In the genomic region with DNA sequence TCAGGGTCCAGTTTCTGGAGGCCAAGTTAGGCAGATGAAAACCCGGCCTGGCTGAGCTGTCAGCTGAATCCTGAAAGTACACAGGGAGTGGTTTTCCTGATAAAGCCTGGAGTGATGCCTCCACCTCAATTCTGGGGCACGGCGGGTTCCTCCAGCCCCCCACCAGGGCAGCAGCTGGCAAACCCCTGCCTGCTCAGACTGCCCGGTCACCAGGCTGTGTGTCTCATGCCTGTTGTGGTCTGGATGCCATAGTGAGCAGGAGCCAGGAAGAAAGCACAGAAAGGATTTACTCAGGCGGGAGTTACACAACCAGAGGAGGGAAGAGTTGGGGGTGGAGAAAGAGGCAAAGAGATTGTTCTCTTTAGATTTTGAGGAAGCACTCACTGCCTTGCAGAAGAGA, we compare ENCODE assay signal across 9 cellular contexts.
A peak's percentile ranks its signal among the peaks of the same experiment; 100 is the strongest.
DNase-seq lines count a peak whose midpoint lies in the region; ATAC-seq, FAIRE-seq and TF ChIP-seq lines count a peak whose summit lies in the region.
"Had no signal": no experiment of that assay in that cellular context is flagged by ENCODE, and none has a peak within 500 bp of the region (broad histone marks: within the 10 kb centered on the region; RNA-seq: fewer than 3 reads in every experiment).

No MANE protein-coding gene starts in this region.

- no peak overlapping the region; the same call in 1 of the 2 replicates for H3K27ac ChIP-seq in GM23338 (ENCODE audit: low read depth)
- peak overlapping the region; percentile 67 for H3K27ac ChIP-seq in astrocyte (ENCODE audit: low read depth, low read length)
- H3K27ac ChIP-seq in smooth muscle cell (ENCODE audit: low read depth), result peak overlapping the region; percentile 90
- no peak overlapping the region for H3K27ac ChIP-seq in A673 (ENCODE audit: low read depth, low read length, poor library complexity, severe bottlenecking)

- no peak for FAIRE-seq in astrocyte (lab: Jason Lieb, UNC)

- peaks cover 3% of the 10 kb centered on the region; the same call in 1 of the 2 replicates for H3K79me2 ChIP-seq in GM23338 (replicated peaks; ENCODE audit: insufficient read depth)
- no peaks in the 10 kb centered on the region for H3K79me2 ChIP-seq in astrocyte (ENCODE audit: insufficient read depth, low read length)
- H3K79me2 ChIP-seq in smooth muscle cell (ENCODE audit: low read depth), result peaks cover 23% of the 10 kb centered on the region

- DNase-seq in GM23338 (ENCODE audit: low spot score) (no peak), astrocyte (ENCODE audit: low read depth) (peak; percentile 77), iris pigment epithelial cell (ENCODE audit: low read depth) (peak; percentile 89), smooth muscle cell (lab: John Stamatoyannopoulos, UW; ENCODE audit: unreplicated experiment) (no peak), A673 (ENCODE audit: low spot score) (no peak), NCI-H2029 (lab: John Stamatoyannopoulos, UW) (no peak)
- DNase-seq in activated T-cell treated with anti-CD3 and anti-CD28 coated beads, Interleukin-2, amount 50 U/mL, for 48 hours, result no peak

- H3K4me1 Mint-ChIP-seq in GM23338, result peaks cover 24% of the 10 kb centered on the region
- H3K4me1 Mint-ChIP-seq in astrocyte (ENCODE audit: low read depth, unreplicated experiment), result peaks cover 18% of the 10 kb centered on the region
- H3K4me1 Mint-ChIP-seq: activated naive CD4-positive, alpha-beta T cell treated with anti-CD3 and anti-CD28 coated beads, Interleukin-2, amount 50 U/mL, for 24 hours had no signal

- peak overlapping the region; percentile 62 for H3K9ac ChIP-seq in astrocyte (ENCODE audit: low read length)
- H3K9ac ChIP-seq in smooth muscle cell (ENCODE audit: low read depth), result peak overlapping the region; percentile 68

- no peaks in the 10 kb centered on the region for H3K9me2 ChIP-seq in GM23338 (ENCODE audit: insufficient read depth)

- no peaks in the 10 kb centered on the region for H3K36me3 ChIP-seq in GM23338 (ENCODE audit: insufficient read depth)
- H3K36me3 ChIP-seq in astrocyte (ENCODE audit: insufficient read depth, low read length), result peaks cover 33% of the 10 kb centered on the region
- H3K36me3 ChIP-seq in smooth muscle cell (ENCODE audit: low read depth), result peaks cover 4% of the 10 kb centered on the region
- peaks cover 1% of the 10 kb centered on the region for H3K36me3 ChIP-seq in A673 (ENCODE audit: insufficient read depth, low read length, poor library complexity, severe bottlenecking)

- WGBS in smooth muscle cell (ENCODE audit: low lambda C conversion rate), result 30% methylated on average over 5 of the region's 5 CpGs

- TF ChIP-seq CTCF in GM23338 (conservative IDR thresholded peaks at IDR 0.05; ENCODE audit: low read depth in 2 of 2) (no peak), astrocyte (IDR thresholded peaks at IDR 0.05; ENCODE audit: insufficient read depth, low read depth, low read length) (no peak), smooth muscle cell (IDR thresholded peaks at IDR 0.05; ENCODE audit: borderline replicate concordance, insufficient read depth, poor library complexity, severe bottlenecking) (no peak), A673 (conservative IDR thresholded peaks at IDR 0.05; ENCODE audit: low read depth, low read length) (no peak)

- BruUV-seq in A673 (replicated peaks; lab: Mats Ljungman, UMichigan), result no TSS peak

- no peaks in the 10 kb centered on the region for H3K9me3 ChIP-seq in astrocyte (ENCODE audit: insufficient read depth, low read depth, low read length)
- H3K9me3 ChIP-seq in smooth muscle cell (replicated peaks; ENCODE audit: low read depth), result no peaks in the 10 kb centered on the region
- H3K9me3 ChIP-seq in A673 (ENCODE audit: low read depth, low read length, poor library complexity, severe bottlenecking), result no peaks in the 10 kb centered on the region

- 0 out of 2 replicates have a peak, but pooled peaks cover 4% of the 10 kb centered on the region for H3F3A ChIP-seq in GM23338 (replicated peaks; ENCODE audit: low read depth)
- H3F3A ChIP-seq in smooth muscle cell (ENCODE audit: low read depth), result peaks cover 39% of the 10 kb centered on the region

- no peaks in the 10 kb centered on the region for H3K27me3 ChIP-seq in GM23338 (ENCODE audit: insufficient read depth)
- no peaks in the 10 kb centered on the region for H3K27me3 ChIP-seq in astrocyte (ENCODE audit: insufficient read depth, low read length)
- no peaks in the 10 kb centered on the region for H3K27me3 ChIP-seq in smooth muscle cell (ENCODE audit: low read depth)
- no peaks in the 10 kb centered on the region for H3K27me3 ChIP-seq in A673 (replicated peaks; ENCODE audit: insufficient read depth, low read depth, low read length, poor library complexity)

- POLR2A ChIA-PET in A673 (lab: Charles Lee; ENCODE audit: low non-redundant PET), result interaction anchor here (0.6 kb wide), 1 partner anchor 466 kb away, joined by 11 read pairs; no protein-coding TSS in a partner anchor

- H3K27ac Mint-ChIP-seq in GM23338, result peak overlapping the region; percentile 67; the same call in 1 of the 2 replicates
- peak overlapping the region; percentile 92 for H3K27ac Mint-ChIP-seq in astrocyte (ENCODE audit: unreplicated experiment)
- H3K27ac Mint-ChIP-seq: activated naive CD4-positive, alpha-beta T cell treated with anti-CD3 and anti-CD28 coated beads, Interleukin-2, amount 50 U/mL, for 24 hours had no signal

- intact Hi-C loops in A673 (cut with micrococcal nuclease; ENCODE audit: unreplicated experiment), result no loop called here

- ATAC-seq in GM23338 (no peak), HG03175 (IDR thresholded peaks at IDR 0.05; ENCODE audit: unreplicated experiment) (no peak)

- CTCF ChIA-PET in A673 (lab: Charles Lee), result interaction anchor here (0.6 to 2.6 kb wide), 8 partner anchors 12 to 559 kb away, joined by 3 to 19 read pairs (median 5); no protein-coding TSS in a partner anchor

- H3K4me1 ChIP-seq in GM23338 (ENCODE audit: insufficient read depth), result peaks cover 5% of the 10 kb centered on the region
- H3K4me1 ChIP-seq in astrocyte (ENCODE audit: insufficient read depth, low read length), result peaks cover 19% of the 10 kb centered on the region
- H3K4me1 ChIP-seq in smooth muscle cell (ENCODE audit: low read depth), result peaks cover 6% of the 10 kb centered on the region
- peaks cover 15% of the 10 kb centered on the region for H3K4me1 ChIP-seq in A673 (ENCODE audit: insufficient read depth, low read length, poor library complexity, severe bottlenecking)

- H2AFZ ChIP-seq in GM23338 (no peak overlapping the region), astrocyte (ENCODE audit: low read depth, low read length) (no peak overlapping the region), smooth muscle cell (ENCODE audit: low read depth) (no peak overlapping the region)

- H3K4me3 ChIP-seq in GM23338, result no peak overlapping the region
- H3K4me3 ChIP-seq in astrocyte (ENCODE audit: insufficient read depth, low read depth, low read length), result no peak overlapping the region
- H3K4me3 ChIP-seq in smooth muscle cell, result no peak overlapping the region
- H3K4me3 ChIP-seq in A673 (ENCODE audit: low read depth, low read length, poor library complexity, severe bottlenecking), result no peak overlapping the region

- no peak overlapping the region for H3K4me2 ChIP-seq in GM23338
- H3K4me2 ChIP-seq in astrocyte (ENCODE audit: low read length), result peak overlapping the region; percentile 38
- peak overlapping the region; percentile 35 for H3K4me2 ChIP-seq in smooth muscle cell

- H4K20me1 ChIP-seq in GM23338 (replicated peaks; ENCODE audit: insufficient read depth) (no peaks in the 10 kb centered on the region), astrocyte (ENCODE audit: insufficient read depth, low read length) (peaks cover 16% of the 10 kb centered on the region), smooth muscle cell (ENCODE audit: low read depth) (peaks cover 11% of the 10 kb centered on the region)

- H3K4me3 Mint-ChIP-seq in GM23338 (no peak overlapping the region), astrocyte (ENCODE audit: unreplicated experiment) (peak overlapping the region; percentile 52)
- H3K4me3 Mint-ChIP-seq: activated naive CD4-positive, alpha-beta T cell treated with anti-CD3 and anti-CD28 coated beads, Interleukin-2, amount 50 U/mL, for 24 hours had no signal

- H3K27me3 Mint-ChIP-seq in GM23338 (ENCODE audit: insufficient read depth, low read depth, poor library complexity), result peaks cover 5% of the 10 kb centered on the region
- H3K27me3 Mint-ChIP-seq in astrocyte (ENCODE audit: low read depth, unreplicated experiment), result no peaks in the 10 kb centered on the region

- H3K9me3 Mint-ChIP-seq in GM23338 (no peaks in the 10 kb centered on the region), astrocyte (ENCODE audit: unreplicated experiment) (no peaks in the 10 kb centered on the region)
- H3K9me3 Mint-ChIP-seq: activated naive CD4-positive, alpha-beta T cell treated with anti-CD3 and anti-CD28 coated beads, Interleukin-2, amount 50 U/mL, for 24 hours had no signal

- peaks cover 36% of the 10 kb centered on the region for H3K36me3 Mint-ChIP-seq in GM23338 (ENCODE audit: low read depth)
- H3K36me3 Mint-ChIP-seq in astrocyte (ENCODE audit: low read depth, unreplicated experiment), result peaks cover 15% of the 10 kb centered on the region
- H3K36me3 Mint-ChIP-seq: activated naive CD4-positive, alpha-beta T cell treated with anti-CD3 and anti-CD28 coated beads, Interleukin-2, amount 50 U/mL, for 24 hours had no signal

TF ChIP-seq in GM23338, 12 proteins besides CTCF, POLR2A, EP300 and RAD21 (continues in another document):
- TF ChIP-seq ETS1 (IDR thresholded peaks at IDR 0.05) (no peak), CREB1 (CRISPR knock-in tag; IDR thresholded peaks at IDR 0.05; ENCODE audit: low read depth) (no peak), EZH2 (IDR thresholded peaks at IDR 0.05; ENCODE audit: low read depth, unreplicated experiment) (no peak), NANOG (IDR thresholded peaks at IDR 0.05; ENCODE audit: borderline replicate concordance) (no peak), STAT1 (IDR thresholded peaks at IDR 0.05; ENCODE audit: unreplicated experiment) (no peak)

Comparison
In these comparisons a context has a peak if more than half of its experiments do, and no peak if none do; other contexts are left out.
1. DNase-seq: peak in astrocyte (single experiment) and iris pigment epithelial cell (single experiment); none in GM23338 (single experiment), smooth muscle cell (single experiment), A673 (single experiment), NCI-H2029 (single experiment) and activated T-cell treated with anti-CD3 and anti-CD28 coated beads, Interleukin-2, amount 50 U/mL, for 48 hours (0 of 2).
2. H3K27ac ChIP-seq: peak in astrocyte (single experiment) and smooth muscle cell (single experiment); none in GM23338 (single experiment) and A673 (single experiment).